ENCODE assay signal across 8 cellular contexts in the genomic region with DNA sequence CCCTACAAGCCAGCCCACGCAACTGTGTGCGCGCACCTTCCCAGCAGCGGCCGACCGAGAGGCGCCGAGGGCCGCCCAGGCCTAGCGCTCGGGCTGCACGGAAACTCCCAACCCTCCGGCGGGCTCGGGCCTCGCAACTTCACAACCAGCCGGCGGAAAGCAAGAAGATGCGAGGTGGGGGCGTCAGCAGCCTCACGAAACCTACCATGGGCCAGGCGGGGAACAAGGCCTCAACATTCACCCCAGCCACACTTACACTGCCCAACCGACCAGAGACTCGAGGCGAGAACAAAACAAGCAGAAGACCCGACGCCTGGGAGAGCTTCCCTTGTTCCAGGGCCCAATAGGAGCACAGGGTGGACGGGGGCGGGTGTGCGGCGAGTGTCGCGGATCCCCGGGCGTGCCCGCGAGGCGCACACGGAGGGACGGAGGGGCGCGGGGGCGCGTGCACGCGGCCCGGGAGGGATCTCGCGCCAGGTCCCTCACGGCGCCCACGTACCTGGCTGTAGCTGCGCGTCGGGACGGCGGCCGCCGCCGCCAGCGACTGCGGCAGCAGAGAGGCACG. TPM values are rescaled to one million over a fixed set of nuclear protein-coding genes. Genes with fewer than 3 reads are reported as not detected.
DNase-seq lines count a peak whose midpoint lies in the region; ATAC-seq lines count a peak whose summit lies in the region.

No MANE protein-coding gene starts in this region.

- no peaks in the 10 kb centered on the region for H3K27me3 ChIP-seq in BLaER1 treated with 17β-estradiol and CSF1 and Interleukin-3, amounts not matched to agents 10 nM and 100 nM

- peak overlapping the region; percentile 88 to 99 (median 98) for H3K27ac ChIP-seq in BLaER1 treated with 17β-estradiol and CSF1 and Interleukin-3, amounts not matched to agents 10 nM and 100 nM
- H3K27ac ChIP-seq in epithelial cell of prostate: peak overlapping the region; percentile 73

- peak overlapping the region; percentile 89 to 98 (median 96) for H3K4me3 ChIP-seq in BLaER1 treated with 17β-estradiol and CSF1 and Interleukin-3, amounts not matched to agents 10 nM and 100 nM

- ATAC-seq in GM19324 (IDR thresholded peaks at IDR 0.05; ENCODE audit: low FRiP score, unreplicated experiment) (peak; percentile 63), HG03439 (IDR thresholded peaks at IDR 0.05; ENCODE audit: unreplicated experiment) (peak; percentile 58)

- H3K4me1 ChIP-seq in BLaER1 treated with 17β-estradiol and CSF1 and Interleukin-3, amounts not matched to agents 10 nM and 100 nM: peaks cover 13 to 37% (median 28%) of the 10 kb centered on the region in 10 experiments; a peak in 19 of 20 replicates

- DNase-seq in NOMO-1 (lab: John Stamatoyannopoulos, UW; ENCODE audit: unreplicated experiment in 2 of 2) (peak; percentile 64 to 79), activated T-cell treated with anti-CD3 and anti-CD28 coated beads for 24 hours (ENCODE audit: low read depth) (peak; percentile 48), epithelial cell of prostate (ENCODE audit: low read depth, low spot score) (no peak), mucosa of gallbladder (ENCODE audit: low spot score) (peak; percentile 50)
- peak; percentile 50 for DNase-seq in stimulated activated CD8-positive, alpha-beta memory T cell treated with anti-CD3 and anti-CD28 coated beads, Interleukin-4, amount 100 ng/mL, for 24 hours (ENCODE audit: low read depth)

- H4K20me1 ChIP-seq in BLaER1 treated with 17β-estradiol and CSF1 and Interleukin-3, amounts not matched to agents 10 nM and 100 nM: peaks cover 39 to 55% (median 50%) of the 10 kb centered on the region in 11 experiments; a peak in 21 of 22 replicates

- H3K4me2 ChIP-seq in BLaER1 treated with 17β-estradiol and CSF1 and Interleukin-3, amounts not matched to agents 10 nM and 100 nM: peak overlapping the region; percentile 84 to 95 (median 92)

- H3K9me3 ChIP-seq in BLaER1 treated with 17β-estradiol and CSF1 and Interleukin-3, amounts not matched to agents 10 nM and 100 nM (replicated peaks in 1 of 11): no peaks in the 10 kb centered on the region

- H3K9ac ChIP-seq in BLaER1 treated with 17β-estradiol and CSF1 and Interleukin-3, amounts not matched to agents 10 nM and 100 nM: peak overlapping the region; percentile 94 to 100 (median 98)

- H3K36me3 ChIP-seq in BLaER1 treated with 17β-estradiol and CSF1 and Interleukin-3, amounts not matched to agents 10 nM and 100 nM: peaks cover 20 to 34% (median 30%) of the 10 kb centered on the region in 11 experiments

RNA-seq across cellular contexts. Expression of a gene that starts 0.6 kb away (rescaled TPM):
- 61.1 TPM for total RNA-seq in mucosa of gallbladder
